ENCODE assay signal across 13 cellular contexts in genomic region chr10:58237014-58237830, GRCh38. TPM values are rescaled to one million over a fixed set of nuclear protein-coding genes. Genes with fewer than 3 reads are reported as not detected.
DNase-seq lines count a peak whose midpoint lies in the region; ATAC-seq, FAIRE-seq and TF ChIP-seq lines count a peak whose summit lies in the region.
"Had no signal": no experiment of that assay in that cellular context is flagged by ENCODE, and none has a peak within 500 bp of the region (broad histone marks: within the 10 kb centered on the region; RNA-seq: fewer than 3 reads in every experiment).

No MANE protein-coding gene starts in this region.

- no peak for TF ChIP-seq CTCF in SK-N-SH (IDR thresholded peaks at IDR 0.05)
- TF ChIP-seq CTCF in fibroblast of pulmonary artery (IDR thresholded peaks at IDR 0.05; ENCODE audit: low read length, missing control alignments): no peak
- TF ChIP-seq CTCF in GM10266 (IDR thresholded peaks at IDR 0.05; ENCODE audit: control insufficient read depth, insufficient read depth, low read depth, missing control alignments): no peak

- CTCF ChIA-PET in SK-N-SH (lab: Yijun Ruan, JAX): interaction anchor here (1.2 kb wide), 1 partner anchor 60 kb away, joined by 3 read pairs; no protein-coding TSS in a partner anchor

- ATAC-seq in GM18909 (IDR thresholded peaks at IDR 0.05; ENCODE audit: poor library complexity, unreplicated experiment): no peak

- H3K4me1 ChIP-seq in SK-N-SH (ENCODE audit: control insufficient read depth in 1 of 2, insufficient read depth in 2 of 2, low read depth in 1 of 2, low read length in 1 of 2): peaks cover 4 to 21% of the 10 kb centered on the region in 2 experiments; a peak in 2 of 4 replicates

- H3K27me3 Mint-ChIP-seq in activated naive CD4-positive, alpha-beta T cell treated with anti-CD3 and anti-CD28 coated beads, Interleukin-2, amount 50 U/mL, for 24 hours: no peaks in the 10 kb centered on the region
- H3K27me3 Mint-ChIP-seq: CD4-positive, alpha-beta T cell had no signal

- H4K20me1 ChIP-seq in SK-N-SH (ENCODE audit: insufficient read depth): no peaks in the 10 kb centered on the region

- peaks cover 37% of the 10 kb centered on the region for H3F3A ChIP-seq in SK-N-SH (replicated peaks; ENCODE audit: insufficient read depth)

- 30% methylated on average over 3 of the region's 3 CpGs for WGBS in SK-N-SH (ENCODE audit: low lambda C conversion rate)

- no peak for DNase-seq in activated naive CD4-positive, alpha-beta T cell treated with anti-CD3 and anti-CD28 coated beads, Interleukin-2, amount 50 U/mL, for 16 hours
- DNase-seq in SK-N-SH (no peak), fibroblast of pulmonary artery (ENCODE audit: low read depth) (peak; percentile 96), urothelium cell line (ENCODE audit: low spot score) (peak; percentile 73), NCI-H524 (lab: John Stamatoyannopoulos, UW) (no peak), GM10266 (ENCODE audit: extremely low spot score) (no peak)
- DNase-seq: CD4-positive, alpha-beta T cell; NCI-H2029 treated with DMSO at 0.1 percent for 48 hours; SHP77 treated with DMSO at 0.1 percent for 48 hours had no signal

- peaks cover 0 to 22% of the 10 kb centered on the region in 2 experiments for H3K36me3 ChIP-seq in SK-N-SH (replicated peaks in 1 of 2; ENCODE audit: control insufficient read depth in 1 of 2, insufficient read depth in 2 of 2, low read length in 1 of 2)

- H3K4me3 Mint-ChIP-seq in activated naive CD4-positive, alpha-beta T cell treated with anti-CD3 and anti-CD28 coated beads, Interleukin-2, amount 50 U/mL, for 24 hours: no peak overlapping the region
- H3K4me3 Mint-ChIP-seq: CD4-positive, alpha-beta T cell had no signal

- peak in 1 of 2 experiments; percentile 41; a peak in 1 of 4 replicates for TF ChIP-seq EP300 in SK-N-SH (IDR thresholded peaks at IDR 0.05; ENCODE audit: borderline replicate concordance in 1 of 2, low read depth in 1 of 2, low read length in 1 of 2)

- H3K9ac ChIP-seq in SK-N-SH: peak overlapping the region; percentile 51; the same call in 1 of the 2 replicates

- POLR2A ChIA-PET in SK-N-SH (lab: Yijun Ruan, JAX): no interaction called here

- no peak for TF ChIP-seq RAD21 in SK-N-SH (IDR thresholded peaks at IDR 0.05; ENCODE audit: low read length)

- H3K36me3 Mint-ChIP-seq in activated naive CD4-positive, alpha-beta T cell treated with anti-CD3 and anti-CD28 coated beads, Interleukin-2, amount 50 U/mL, for 24 hours: peaks cover 37% of the 10 kb centered on the region

- peaks cover 66% of the 10 kb centered on the region for H3K79me2 ChIP-seq in SK-N-SH (ENCODE audit: insufficient read depth)

- H3K4me2 ChIP-seq in SK-N-SH: peak overlapping the region; percentile 45

- no peaks in the 10 kb centered on the region for H3K27me3 ChIP-seq in SK-N-SH (ENCODE audit: insufficient read depth)

- H3K4me3 ChIP-seq in SK-N-SH (ENCODE audit: low read depth in 2 of 2, low read length in 1 of 2) (no peak overlapping the region), fibroblast of pulmonary artery (replicated peaks; ENCODE audit: low read depth, low read length) (no peak overlapping the region)
- H3K4me3 ChIP-seq: lung had no signal

- FAIRE-seq in urothelium cell line (lab: Jason Lieb, UNC): peak; percentile 92

- H2AFZ ChIP-seq in SK-N-SH (ENCODE audit: low read depth): no peak overlapping the region

- H3K27ac Mint-ChIP-seq in activated naive CD4-positive, alpha-beta T cell treated with anti-CD3 and anti-CD28 coated beads, Interleukin-2, amount 50 U/mL, for 24 hours: peak overlapping the region; percentile 61
- H3K27ac Mint-ChIP-seq: CD4-positive, alpha-beta T cell had no signal

- no peaks in the 10 kb centered on the region for H3K9me2 ChIP-seq in SK-N-SH

- H3K4me1 Mint-ChIP-seq in activated naive CD4-positive, alpha-beta T cell treated with anti-CD3 and anti-CD28 coated beads, Interleukin-2, amount 50 U/mL, for 24 hours: peaks cover 50% of the 10 kb centered on the region

- peaks cover 5% of the 10 kb centered on the region for H3K9me3 Mint-ChIP-seq in activated naive CD4-positive, alpha-beta T cell treated with anti-CD3 and anti-CD28 coated beads, Interleukin-2, amount 50 U/mL, for 24 hours
- H3K9me3 Mint-ChIP-seq: CD4-positive, alpha-beta T cell had no signal

- H3K27ac ChIP-seq in SK-N-SH (ENCODE audit: low read depth in 2 of 2, low read length in 1 of 2): peak overlapping the region; percentile 24 to 91; a peak in 2 of 4 replicates
- H3K27ac ChIP-seq: epithelial cell of prostate had no signal

- no peaks in the 10 kb centered on the region for H3K9me3 ChIP-seq in SK-N-SH

TF ChIP-seq in SK-N-SH, 30 proteins besides CTCF, POLR2A, EP300 and RAD21 (continues in another document):
- TF ChIP-seq POLR2AphosphoS5 (IDR thresholded peaks at IDR 0.05; ENCODE audit: low read depth, low read length) (no peak), FOSL2 (IDR thresholded peaks at IDR 0.05; ENCODE audit: borderline replicate concordance, low read depth) (peak; percentile 91; the same call in 1 of the 2 replicates), SMC3 (IDR thresholded peaks at IDR 0.05; ENCODE audit: low read depth, low read length) (no peak), USF2 (IDR thresholded peaks at IDR 0.05; ENCODE audit: borderline replicate concordance, low read depth, low read length) (no peak), FOXJ3 (CRISPR knock-in tag; IDR thresholded peaks at IDR 0.05) (no peak), JUND (IDR thresholded peaks at IDR 0.05) (peak; percentile 89), PBX3 (IDR thresholded peaks at IDR 0.05) (peak; percentile 48; the same call in 1 of the 2 replicates), REST (IDR thresholded peaks at IDR 0.05; ENCODE audit: low read depth, low read length) (no peak), ZBTB33 (IDR thresholded peaks at IDR 0.05; ENCODE audit: borderline replicate concordance, low read depth) (no peak), ELF1 (IDR thresholded peaks at IDR 0.05) (no peak), SIN3A (IDR thresholded peaks at IDR 0.05; ENCODE audit: borderline replicate concordance, low read depth, low read length) (no peak)

RNA-seq across cellular contexts. Expression of gene IPMK, which starts 30.5 kb away (rescaled TPM):
- 0.71 and 0.88 TPM in 2 replicates for polyA plus RNA-seq in SK-N-SH (2012; rRNA removed)
- polyA plus RNA-seq in SK-N-SH (2012; cell fraction: cytosol; rRNA removed): 1.4 and 1.8 TPM in 2 replicates
- 0.52 and 1.0 TPM in 2 replicates for polyA plus RNA-seq in SK-N-SH (2012; cell fraction: nucleus; rRNA removed)

RNA-seq across cellular contexts. Expression of gene CISD1, which starts 31.7 kb away (rescaled TPM):
- 34.1 and 40.8 TPM in 2 replicates for polyA plus RNA-seq in SK-N-SH (2012; rRNA removed)
- 48.7 and 73.6 TPM in 2 replicates for polyA plus RNA-seq in SK-N-SH (2012; cell fraction: cytosol; rRNA removed)
- polyA plus RNA-seq in SK-N-SH (2012; cell fraction: nucleus; rRNA removed): 16.4 and 24.1 TPM in 2 replicates

Comparison
In these comparisons a context has a peak if more than half of its experiments do, and no peak if none do; other contexts are left out.
1. DNase-seq: peak in fibroblast of pulmonary artery (single experiment) and urothelium cell line (single experiment); none in activated naive CD4-positive, alpha-beta T cell treated with anti-CD3 and anti-CD28 coated beads, Interleukin-2, amount 50 U/mL, for 16 hours (single experiment), SK-N-SH (single experiment), NCI-H524 (0 of 2) and GM10266 (single experiment).